In genomic region chr1:108644984-108645383, GRCh38 we compare ENCODE assay signal across 12 cellular contexts. TPM values are rescaled to one million over a fixed set of nuclear protein-coding genes. Genes with fewer than 3 reads are reported as not detected.
DNase-seq lines count a peak whose midpoint lies in the region; ATAC-seq and TF ChIP-seq lines count a peak whose summit lies in the region.
"Had no signal": no experiment of that assay in that cellular context is flagged by ENCODE, and none has a peak within 500 bp of the region (broad histone marks: within the 10 kb centered on the region; RNA-seq: fewer than 3 reads in every experiment).

No MANE protein-coding gene starts in this region.

- H3K27me3 Mint-ChIP-seq in central memory CD8-positive, alpha-beta T cell = no peaks in the 10 kb centered on the region
- H3K27me3 Mint-ChIP-seq in osteocyte (ENCODE audit: unreplicated experiment) = no peaks in the 10 kb centered on the region

- peaks cover 64% of the 10 kb centered on the region for H3K4me1 Mint-ChIP-seq in central memory CD8-positive, alpha-beta T cell
- peaks cover 9% of the 10 kb centered on the region for H3K4me1 Mint-ChIP-seq in osteocyte (ENCODE audit: unreplicated experiment)

- ATAC-seq in GM21423 (IDR thresholded peaks at IDR 0.05; ENCODE audit: unreplicated experiment) (peak; percentile 43), GM18868 (IDR thresholded peaks at IDR 0.05; ENCODE audit: unreplicated experiment) (no peak)
- peak; percentile 48 for ATAC-seq in activated CD4-positive, CD25-positive, alpha-beta regulatory T cell treated with anti-CD3 and anti-CD28 coated beads, Interleukin-2, amount 50 U/mL, for 24 hours
- ATAC-seq in central memory CD8-positive, alpha-beta T cell (replicated peaks; ENCODE audit: extremely low read depth, poor library complexity, severe bottlenecking) = peak; percentile 69

- peak overlapping the region; percentile 96 for H3K27ac Mint-ChIP-seq in central memory CD8-positive, alpha-beta T cell (ENCODE audit: low read depth)
- no peak overlapping the region for H3K27ac Mint-ChIP-seq in osteocyte (ENCODE audit: unreplicated experiment)

- no peaks in the 10 kb centered on the region for H3K9me3 Mint-ChIP-seq in central memory CD8-positive, alpha-beta T cell
- H3K9me3 Mint-ChIP-seq in osteocyte (ENCODE audit: unreplicated experiment) = no peaks in the 10 kb centered on the region
- H3K9me3 Mint-ChIP-seq: H9 had no signal

- peaks cover 32% of the 10 kb centered on the region for H3K36me3 Mint-ChIP-seq in central memory CD8-positive, alpha-beta T cell (ENCODE audit: insufficient read depth)
- no peaks in the 10 kb centered on the region for H3K36me3 Mint-ChIP-seq in osteocyte (ENCODE audit: unreplicated experiment)

- H3K4me3 Mint-ChIP-seq in central memory CD8-positive, alpha-beta T cell = peak overlapping the region; percentile 80
- no peak overlapping the region for H3K4me3 Mint-ChIP-seq in osteocyte (ENCODE audit: unreplicated experiment)
- H3K4me3 Mint-ChIP-seq: H9 had no signal

- peak in 1 of 2 donors; percentile 65 for DNase-seq in central memory CD8-positive, alpha-beta T cell (ENCODE audit: low spot score in 2 of 2)
- peak; percentile 24 for DNase-seq in stimulated activated CD4-positive, alpha-beta T cell treated with anti-CD3 and anti-CD28 coated beads, Interleukin-1b, Interleukin-23, amount 100 ng/mL, for 48 hours
- no peak for DNase-seq in osteocyte (ENCODE audit: extremely low spot score, unreplicated experiment)
- no peak for DNase-seq in NCI-H345 treated with DMSO at 0.1 percent for 48 hours (lab: John Stamatoyannopoulos, UW; ENCODE audit: unreplicated experiment)
- no peak for DNase-seq in LoVo (ENCODE audit: low spot score)
- DNase-seq: Calu3, H9, NCI-H1417 treated with DMSO at 0.1 percent for 48 hours, trophoblast cell had no signal

- no peak for TF ChIP-seq CTCF in osteocyte (IDR thresholded peaks at IDR 0.05)

RNA-seq across cellular contexts. Expression of gene HENMT1, which starts 15.9 kb away (rescaled TPM):
- total RNA-seq in osteocyte = 6.8 and 7.2 TPM in 2 replicates

RNA-seq across cellular contexts. Expression of gene PRPF38B, which starts 47.1 kb away (rescaled TPM):
- 35.0 and 39.2 TPM in 2 replicates for total RNA-seq in osteocyte
